Comparison of ENCODE assay signal across 8 cellular contexts in genomic region chr12:51217968-51218606, GRCh38. TPM values are rescaled to one million over a fixed set of nuclear protein-coding genes. Genes with fewer than 3 reads are reported as not detected.
DNase-seq lines count a peak whose midpoint lies in the region; ATAC-seq and TF ChIP-seq lines count a peak whose summit lies in the region.

Gene POU6F1, minus strand, starts transcription at chr12:51218062. Its CDS starts 11,226 bp downstream, at chr12:51206836.

- H3K4me3 Mint-ChIP-seq in neural progenitor cell = peak within 1 kb of the TSS; percentile 88

- H3K27ac Mint-ChIP-seq in neural progenitor cell = peak within 1 kb of the TSS; percentile 69

- peak within 1 kb of the TSS; percentile 92 for H2AFZ ChIP-seq in neural progenitor cell (replicated peaks)

- no peaks in the 10 kb centered on the region for H3K36me3 Mint-ChIP-seq in neural progenitor cell

- no peaks in the 10 kb centered on the region for H3K9me3 Mint-ChIP-seq in neural progenitor cell

- peak within 1 kb of the TSS; percentile 38 for H3K9ac ChIP-seq in neural progenitor cell

- H3K27me3 ChIP-seq in foreskin keratinocyte = no peaks in the 10 kb centered on the region
- H3K27me3 ChIP-seq in neural progenitor cell = peaks cover 12% of the 10 kb centered on the region

- TF ChIP-seq CTCF in RWPE1 (conservative IDR thresholded peaks at IDR 0.05; ENCODE audit: low read depth) (peak; percentile 65), foreskin keratinocyte (conservative IDR thresholded peaks at IDR 0.05) (peak; percentile 52), neural progenitor cell (IDR thresholded peaks at IDR 0.05) (peak; percentile 58)

- peaks cover 4% of the 10 kb centered on the region for H3K27me3 Mint-ChIP-seq in neural progenitor cell (ENCODE audit: insufficient read depth, low read depth)

- H3K4me3 ChIP-seq in Jurkat, Clone E6-1 (ENCODE audit: low read length) = peak within 1 kb of the TSS; percentile 63
- peak within 1 kb of the TSS; percentile 84 for H3K4me3 ChIP-seq in neural progenitor cell

- peak; percentile 68 for ATAC-seq in GM21529 (IDR thresholded peaks at IDR 0.05; ENCODE audit: unreplicated experiment)
- ATAC-seq in foreskin keratinocyte = peak; percentile 83

- H3K36me3 ChIP-seq in neural progenitor cell = no peaks in the 10 kb centered on the region

- H3K27ac ChIP-seq in RWPE1 (peak within 1 kb of the TSS; percentile 81), foreskin keratinocyte (peak within 1 kb of the TSS; percentile 82), neural progenitor cell (no peak within 1 kb of the TSS)

- peak within 1 kb of the TSS; percentile 80 for H3K4me2 ChIP-seq in neural progenitor cell

- no peaks in the 10 kb centered on the region for H3K79me2 ChIP-seq in neural progenitor cell (ENCODE audit: low read depth)

- CTCF ChIA-PET in RWPE1 (lab: Yijun Ruan, JAX) = interaction anchor here (0.6 to 1.9 kb wide), 7 partner anchors 16 to 663 kb away, joined by 3 to 8 read pairs (median 4); no protein-coding TSS in a partner anchor

- peak; percentile 44 for DNase-seq in DMS53 treated with DMSO at 0.1 percent for 48 hours (lab: John Stamatoyannopoulos, UW; ENCODE audit: unreplicated experiment)
- DNase-seq in Jurkat, Clone E6-1 (ENCODE audit: low read depth, low spot score) = peak; percentile 72
- DNase-seq in RWPE1 (ENCODE audit: low spot score) = peak; percentile 87
- peak; percentile 63 for DNase-seq in activated gamma-delta T cell treated with Interleukin-2 at 50 U/mL for 16 hours
- peak; percentile 28 to 63 for DNase-seq in foreskin keratinocyte
- DNase-seq in neural progenitor cell (ENCODE audit: low spot score) = peak; percentile 87
- peak; percentile 75 for DNase-seq in stromal cell of bone marrow (ENCODE audit: low read depth)

- peaks cover 8% of the 10 kb centered on the region for H3K4me1 ChIP-seq in foreskin keratinocyte
- H3K4me1 ChIP-seq in neural progenitor cell = peaks cover 16% of the 10 kb centered on the region

- POLR2A ChIA-PET in RWPE1 (lab: Yijun Ruan, JAX; ENCODE audit: low non-redundant PET) = interaction anchor here (1.4 kb wide), 1 partner anchor 135 kb away, joined by 5 read pairs; the partner anchor contains the start of gene CSRNP2

- no peaks in the 10 kb centered on the region for H4K20me1 ChIP-seq in neural progenitor cell (ENCODE audit: low read depth)

- H3F3A ChIP-seq in neural progenitor cell (ENCODE audit: low read depth) = peaks cover 37% of the 10 kb centered on the region

- no peaks in the 10 kb centered on the region for H3K9me3 ChIP-seq in neural progenitor cell (ENCODE audit: low read depth)

- peaks cover 14% of the 10 kb centered on the region for H3K4me1 Mint-ChIP-seq in neural progenitor cell

RNA-seq across cellular contexts. Expression of gene POU6F1, which starts in this region (rescaled TPM):
- 8.1 TPM for polyA plus RNA-seq in Jurkat, Clone E6-1 (2012; ENCODE audit: insufficient read depth, insufficient read length)
- total RNA-seq in foreskin keratinocyte (1.1 and 1.3 TPM in 2 replicates), neural progenitor cell (ENCODE audit: low replicate concordance) (1.6 TPM in 2 replicates)
- polyA plus RNA-seq in foreskin keratinocyte = 0.60 and 1.1 TPM in 2 replicates
